ENCODE assay signal across 8 cellular contexts in the genomic region with DNA sequence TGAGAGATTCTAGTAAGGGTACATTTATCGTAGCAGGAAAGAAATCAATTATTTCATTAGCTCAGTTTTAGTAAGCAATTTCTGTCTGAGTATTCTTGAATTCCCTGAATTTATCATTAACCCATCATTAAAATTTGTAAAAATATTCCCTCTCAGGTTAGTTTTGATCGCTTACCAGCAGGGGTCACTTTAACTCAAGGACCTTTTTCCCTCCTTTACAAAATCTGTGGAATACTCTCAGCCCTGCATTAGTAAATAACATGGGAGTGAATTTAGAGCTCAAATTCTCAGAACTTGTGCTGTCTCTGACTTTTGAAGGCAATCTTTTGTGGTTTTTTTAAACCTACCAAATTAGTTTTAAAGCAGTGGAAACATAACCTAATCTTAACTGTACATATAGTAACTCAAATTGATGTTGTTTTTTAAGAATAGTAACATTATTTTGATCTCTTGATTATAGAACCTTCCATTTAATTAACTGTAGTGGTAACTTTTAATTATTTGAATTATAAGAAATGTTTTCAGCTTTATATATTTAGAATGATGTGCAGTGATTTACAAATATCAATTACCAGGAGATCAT.
DNase-seq lines count a peak whose midpoint lies in the region; ATAC-seq, FAIRE-seq and TF ChIP-seq lines count a peak whose summit lies in the region.

No MANE protein-coding gene starts in this region.

- H2BK5ac ChIP-seq in H1 (ENCODE audit: low read depth, low read length): no peak overlapping the region

- DNase-seq in SHP77 (lab: John Stamatoyannopoulos, UW) (peak; percentile 1 to 4), SHP77 treated with DMSO at 0.1 percent for 48 hours (lab: John Stamatoyannopoulos, UW) (no peak), NCI-H345 treated with DMSO at 0.1 percent for 48 hours (lab: John Stamatoyannopoulos, UW; ENCODE audit: unreplicated experiment) (peak; percentile 1), H1 (ENCODE audit: low read depth in 1 of 2, low spot score in 2 of 2) (no peak), ovary (no peak), T-helper 9 cell (no peak)

- no peak overlapping the region for H2BK120ac ChIP-seq in H1 (replicated peaks; ENCODE audit: low read depth, low read length)

- WGBS in H1 (ENCODE audit: extremely low coverage in 1 of 2, insufficient coverage in 1 of 2, insufficient read length in 1 of 2, insufficient replicate concordance in 2 of 2, low coverage in 1 of 2, low lambda C conversion rate in 2 of 2, missing lambda C conversion rate in 1 of 2), 2 experiments: 49% methylated on average over 2 of the region's 2 CpGs; no CpG with 5 or more reads in 1 of the 2 experiments
- 31 to 36% (median 33%) methylated on average over 2 of the region's 2 CpGs for WGBS in ovary, 3 donors

- POLR2A ChIA-PET in H1 (lab: Charles Lee; ENCODE audit: partially characterized antibody): no interaction called here

- TF ChIP-seq CTCF in H1 (IDR thresholded peaks at IDR 0.05; ENCODE audit: control extremely low read depth in 1 of 3, insufficient read depth in 1 of 3, low read depth in 1 of 3, low read length in 3 of 3): peak in 2 of 3 experiments; percentile 29 to 38; a peak in 2 of 4 replicates
- peak in 2 of 3 donors; percentile 29 to 54 for TF ChIP-seq CTCF in ovary (IDR thresholded peaks at IDR 0.05)

- no peak overlapping the region for H3K14ac ChIP-seq in H1 (ENCODE audit: insufficient read length)

- H3K4ac ChIP-seq in H1 (replicated peaks; ENCODE audit: insufficient read length, low read depth, low read length): no peak overlapping the region

- H3K4me3 ChIP-seq in H1 (ENCODE audit: extremely low read depth in 1 of 4, insufficient read depth in 2 of 4, low read depth in 3 of 4, low read length in 4 of 4): no peak overlapping the region
- H3K4me3 ChIP-seq in ovary: no peak overlapping the region

- H3K23ac ChIP-seq in H1 (ENCODE audit: insufficient read length): no peak overlapping the region

- ATAC-seq in HG03108 (IDR thresholded peaks at IDR 0.05; ENCODE audit: unreplicated experiment): no peak
- ATAC-seq in GM19324 (IDR thresholded peaks at IDR 0.05; ENCODE audit: low FRiP score, unreplicated experiment): no peak

- CTCF ChIA-PET in H1 (lab: Charles Lee; ENCODE audit: partially characterized antibody): interaction anchor here (0.6 to 2.9 kb wide), 37 partner anchors 10 to 836 kb away, joined by 3 to 22 read pairs (median 4); no protein-coding TSS in a partner anchor

- no peaks in the 10 kb centered on the region for H3K27me3 ChIP-seq in H1 (replicated peaks in 1 of 4; ENCODE audit: control insufficient read depth in 3 of 4, extremely low read depth in 1 of 4, insufficient read depth in 3 of 4, low read length in 3 of 4)
- H3K27me3 ChIP-seq in ovary: no peaks in the 10 kb centered on the region

- H2BK15ac ChIP-seq in H1 (ENCODE audit: low read length): no peak overlapping the region

- no peak overlapping the region for H3K56ac ChIP-seq in H1 (replicated peaks; ENCODE audit: insufficient read length, low read depth, low read length)

- TF ChIP-seq EP300 in H1 (IDR thresholded peaks at IDR 0.05; ENCODE audit: borderline replicate concordance in 1 of 2, low read depth in 2 of 2, low read length in 2 of 2): no peak
- no peak for TF ChIP-seq EP300 in ovary (IDR thresholded peaks at IDR 0.05)

- peak; percentile 64 to 65 for TF ChIP-seq RAD21 in H1 (IDR thresholded peaks at IDR 0.05 in 1 of 2, conservative IDR thresholded peaks at IDR 0.05 in 1 of 2; ENCODE audit: low read depth in 2 of 2, low read length in 2 of 2)

- no peaks in the 10 kb centered on the region for H3K79me1 ChIP-seq in H1 (ENCODE audit: low read depth, low read length)

- no peak overlapping the region for H3K4me2 ChIP-seq in H1 (ENCODE audit: insufficient read depth in 1 of 2, low read depth in 2 of 2, low read length in 2 of 2)

- intact Hi-C loops in ovary (cut with DNase I): no loop called here

- H4K8ac ChIP-seq in H1 (ENCODE audit: extremely low read depth, insufficient read depth, low read length): no peak overlapping the region

- TF ChIP-seq POLR2A in H1 (IDR thresholded peaks at IDR 0.05; ENCODE audit: control extremely low read depth in 1 of 2, low read depth in 2 of 2, low read length in 2 of 2) (no peak), ovary (IDR thresholded peaks at IDR 0.05) (no peak)

- FAIRE-seq in H1 (lab: Jason Lieb, UNC): peak; percentile 52

- H3K4me1 ChIP-seq in H1 (replicated peaks in 1 of 4; ENCODE audit: control insufficient read depth in 3 of 4, insufficient read depth in 4 of 4, low read length in 3 of 4): no peaks in the 10 kb centered on the region
- no peaks in the 10 kb centered on the region for H3K4me1 ChIP-seq in ovary (ENCODE audit: insufficient read depth)

- H4K5ac ChIP-seq in H1 (ENCODE audit: insufficient read length, low read depth, low read length): no peak overlapping the region

- no peak overlapping the region for H3K9ac ChIP-seq in H1 (replicated peaks in 1 of 4; ENCODE audit: extremely low read depth in 1 of 4, low read depth in 3 of 4, low read length in 3 of 4)

- no peak overlapping the region for H2AK5ac ChIP-seq in H1 (ENCODE audit: low read depth, low read length)

- H3K36me3 ChIP-seq in H1 (ENCODE audit: control insufficient read depth in 2 of 4, insufficient read depth in 4 of 4, low read length in 3 of 4) (no peaks in the 10 kb centered on the region; a peak in 1 of 8 replicates), ovary (no peaks in the 10 kb centered on the region)

- no peak overlapping the region for H4K91ac ChIP-seq in H1 (replicated peaks; ENCODE audit: insufficient read length, low read length)

- H3K27ac ChIP-seq in H1 (ENCODE audit: low read depth, low read length): no peak overlapping the region
- no peak overlapping the region for H3K27ac ChIP-seq in ovary

- no peak overlapping the region for H2BK12ac ChIP-seq in H1 (ENCODE audit: low read depth, low read length)

- no peak overlapping the region for H3K18ac ChIP-seq in H1 (ENCODE audit: extremely low read depth, low read length)

- H3K9me3 ChIP-seq in H1 (ENCODE audit: insufficient read depth in 2 of 2, low read depth in 1 of 2, low read length in 1 of 2) (no peaks in the 10 kb centered on the region; a peak in 1 of 4 replicates), ovary (no peaks in the 10 kb centered on the region)

- H3K79me2 ChIP-seq in H1 (ENCODE audit: control insufficient read depth in 1 of 2, insufficient read depth in 2 of 2, low read length in 2 of 2): no peaks in the 10 kb centered on the region

- no peak overlapping the region for H2AFZ ChIP-seq in H1 (ENCODE audit: low read length)

- no peaks in the 10 kb centered on the region for H3K23me2 ChIP-seq in H1 (ENCODE audit: low read depth, low read length)

- no peaks in the 10 kb centered on the region for H4K20me1 ChIP-seq in H1 (replicated peaks in 1 of 2; ENCODE audit: control insufficient read depth in 1 of 2, insufficient read depth in 2 of 2, low read length in 2 of 2)

- no peak overlapping the region for H2BK20ac ChIP-seq in H1 (ENCODE audit: low read length)

TF ChIP-seq in H1, 55 proteins besides CTCF, POLR2A, EP300 and RAD21:
- TF ChIP-seq RXRA (IDR thresholded peaks at IDR 0.05; ENCODE audit: insufficient read depth, low read depth, low read length): no peak
- no peak for TF ChIP-seq TEAD4 (IDR thresholded peaks at IDR 0.05; ENCODE audit: low read depth, low read length)
- TF ChIP-seq SUZ12 (IDR thresholded peaks at IDR 0.05; ENCODE audit: low read length): no peak
- TF ChIP-seq SAP30 (IDR thresholded peaks at IDR 0.05; ENCODE audit: insufficient read depth, insufficient replicate concordance, low read length): no peak
- TF ChIP-seq TAF7 (optimal IDR thresholded peaks at IDR 0.05; ENCODE audit: borderline replicate concordance, low read depth, low read length): no peak
- no peak for TF ChIP-seq PHF8 (conservative IDR thresholded peaks at IDR 0.05; ENCODE audit: low read depth, low read length)
- no peak for TF ChIP-seq SP2 (IDR thresholded peaks at IDR 0.05; ENCODE audit: low read length)
- no peak for TF ChIP-seq SIN3A (conservative IDR thresholded peaks at IDR 0.05 in 1 of 2, IDR thresholded peaks at IDR 0.05 in 1 of 2; ENCODE audit: low read depth in 1 of 2, low read length in 2 of 2)
- TF ChIP-seq, protein P1, sequence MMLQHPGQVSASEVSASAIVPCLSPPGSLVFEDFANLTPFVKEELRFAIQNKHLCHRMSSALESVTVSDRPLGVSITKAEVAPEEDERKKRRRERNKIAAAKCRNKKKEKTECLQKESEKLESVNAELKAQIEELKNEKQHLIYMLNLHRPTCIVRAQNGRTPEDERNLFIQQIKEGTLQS (IDR thresholded peaks at IDR 0.05; ENCODE audit: insufficient read depth, low read depth, low read length): no peak

Comparison
In these comparisons a context has a peak if more than half of its experiments do, and no peak if none do; other contexts are left out.
1. DNase-seq: peak in SHP77 (2 of 2) and NCI-H345 treated with DMSO at 0.1 percent for 48 hours (single experiment); none in SHP77 treated with DMSO at 0.1 percent for 48 hours (single experiment), H1 (0 of 2), ovary (0 of 5) and T-helper 9 cell (single experiment).